15 cellular contexts compared by ENCODE assay signal in the genomic region with DNA sequence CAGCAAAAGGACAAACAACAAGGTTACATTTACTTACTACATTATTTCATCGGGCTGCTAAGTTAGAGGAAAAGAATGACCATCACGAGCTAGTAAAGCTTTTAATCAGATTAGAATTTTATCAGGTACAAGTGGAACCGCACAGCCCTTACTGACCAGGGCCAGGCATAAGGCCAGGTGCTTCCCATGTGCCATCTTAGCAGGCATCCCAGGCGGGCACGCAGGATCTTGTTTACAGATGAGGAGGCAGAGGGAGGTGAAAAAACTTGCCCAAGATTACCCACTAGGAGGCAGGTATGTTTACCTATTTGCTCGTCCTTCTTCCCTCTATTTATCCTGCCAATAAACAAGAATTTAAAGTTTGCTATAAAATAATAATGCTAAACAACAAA. TPM values are rescaled to one million over a fixed set of nuclear protein-coding genes. Genes with fewer than 3 reads are reported as not detected.
DNase-seq lines count a peak whose midpoint lies in the region; ATAC-seq and TF ChIP-seq lines count a peak whose summit lies in the region.
"Had no signal": no experiment of that assay in that cellular context is flagged by ENCODE, and none has a peak within 500 bp of the region (broad histone marks: within the 10 kb centered on the region; RNA-seq: fewer than 3 reads in every experiment).

No MANE protein-coding gene starts in this region.

- peaks cover 60 to 72% of the 10 kb centered on the region in 2 donors for H3K36me3 Mint-ChIP-seq in CD4-positive, alpha-beta memory T cell
- H3K36me3 Mint-ChIP-seq in activated CD4-positive, alpha-beta memory T cell treated with anti-CD3 and anti-CD28 coated beads, Interleukin-2, amount 10 ng/mL, durations not matched to agents 7 days and 5 days (ENCODE audit: low read depth) = peaks cover 88% of the 10 kb centered on the region
- H3K36me3 Mint-ChIP-seq in natural killer cell treated with Interleukin-12 subunit alpha and Interleukin-12 subunit beta and Interleukin-15 and Interleukin-18, amount 100 ng/mL, for 72 hours = peaks cover 22% of the 10 kb centered on the region

- H3F3A ChIP-seq in GM23248 (ENCODE audit: insufficient read depth) = no peaks in the 10 kb centered on the region

- no peak overlapping the region for H2AFZ ChIP-seq in GM23248

- DNase-seq in CD4-positive, alpha-beta memory T cell = no peak
- no peak for DNase-seq in activated CD4-positive, alpha-beta memory T cell treated with anti-CD3 and anti-CD28 coated beads, Interleukin-2, amount 10 ng/mL, durations not matched to agents 7 days and 5 days
- no peak for DNase-seq in natural killer cell treated with Interleukin-12 subunit alpha and Interleukin-12 subunit beta and Interleukin-15 and Interleukin-18, amount 100 ng/mL, for 72 hours (ENCODE audit: low spot score)
- no peak for DNase-seq in GM23248
- DNase-seq in activated naive CD4-positive, alpha-beta T cell (lab: John Stamatoyannopoulos, UW) = no peak
- DNase-seq: activated naive CD4-positive, alpha-beta T cell treated with anti-CD3 and anti-CD28 coated beads, Interleukin-2, amount 50 U/mL, for 16 hours; DMS53; heart right ventricle; PC-3; sigmoid colon had no signal

- no peaks in the 10 kb centered on the region for H3K27me3 Mint-ChIP-seq in CD4-positive, alpha-beta memory T cell
- H3K27me3 Mint-ChIP-seq in activated CD4-positive, alpha-beta memory T cell treated with anti-CD3 and anti-CD28 coated beads, Interleukin-2, amount 10 ng/mL, durations not matched to agents 7 days and 5 days = no peaks in the 10 kb centered on the region
- H3K27me3 Mint-ChIP-seq in natural killer cell treated with Interleukin-12 subunit alpha and Interleukin-12 subunit beta and Interleukin-15 and Interleukin-18, amount 100 ng/mL, for 72 hours = no peaks in the 10 kb centered on the region
- H3K27me3 Mint-ChIP-seq: dendritic cell treated with granulocyte-macrophage colony-stimulating factor and Interleukin-4, amounts not matched to agents 40 ng/mL and 50 ng/mL, for 4 days had no signal

- H3K9me2 ChIP-seq in GM23248 (ENCODE audit: insufficient read depth) = no peaks in the 10 kb centered on the region

- H3K4me3 Mint-ChIP-seq in CD4-positive, alpha-beta memory T cell = peak overlapping the region in 7 of 8 donors; percentile 45 to 80 (median 63)
- no peak overlapping the region for H3K4me3 Mint-ChIP-seq in activated CD4-positive, alpha-beta memory T cell treated with anti-CD3 and anti-CD28 coated beads, Interleukin-2, amount 10 ng/mL, durations not matched to agents 7 days and 5 days
- no peak overlapping the region for H3K4me3 Mint-ChIP-seq in natural killer cell treated with Interleukin-12 subunit alpha and Interleukin-12 subunit beta and Interleukin-15 and Interleukin-18, amount 100 ng/mL, for 72 hours
- H3K4me3 Mint-ChIP-seq: dendritic cell treated with granulocyte-macrophage colony-stimulating factor and Interleukin-4, amounts not matched to agents 40 ng/mL and 50 ng/mL, for 4 days; mesothelial cell of epicardium had no signal

- peak overlapping the region; percentile 3 for H3K27ac ChIP-seq in CD4-positive, alpha-beta memory T cell (ENCODE audit: low read depth, low read length)
- H3K27ac ChIP-seq in mucosa of rectum (ENCODE audit: low read depth in 2 of 2, low read length in 2 of 2) (peak overlapping the region; percentile 77 to 79), GM23248 (no peak overlapping the region)

- ATAC-seq in SK-N-SH treated with all-trans-retinoic acid at 6 μM for 48 hours = no peak
- no peak for ATAC-seq in natural killer cell treated with Interleukin-12 subunit alpha and Interleukin-12 subunit beta and Interleukin-15 and Interleukin-18, amount 100 ng/mL, for 72 hours
- ATAC-seq: PC-3 had no signal

- peaks cover 99% of the 10 kb centered on the region for H3K4me1 ChIP-seq in CD4-positive, alpha-beta memory T cell (ENCODE audit: insufficient read depth, low read length)
- peaks cover 41 to 55% of the 10 kb centered on the region in 2 donors for H3K4me1 ChIP-seq in mucosa of rectum (ENCODE audit: control insufficient read depth in 2 of 2, insufficient read depth in 2 of 2, low read length in 2 of 2)
- 0 out of 2 replicates have a peak, but pooled peaks cover 3% of the 10 kb centered on the region for H3K4me1 ChIP-seq in GM23248 (ENCODE audit: insufficient read depth)

- peaks cover 86 to 99% (median 93%) of the 10 kb centered on the region in 4 donors for H3K4me1 Mint-ChIP-seq in CD4-positive, alpha-beta memory T cell
- peaks cover 94% of the 10 kb centered on the region for H3K4me1 Mint-ChIP-seq in activated CD4-positive, alpha-beta memory T cell treated with anti-CD3 and anti-CD28 coated beads, Interleukin-2, amount 10 ng/mL, durations not matched to agents 7 days and 5 days
- peaks cover 67 to 85% of the 10 kb centered on the region in 2 donors for H3K4me1 Mint-ChIP-seq in natural killer cell treated with Interleukin-12 subunit alpha and Interleukin-12 subunit beta and Interleukin-15 and Interleukin-18, amount 100 ng/mL, for 72 hours (ENCODE audit: low read depth in 2 of 2)

- peak; percentile 22; the same call in 1 of the 3 replicates for TF ChIP-seq CTCF in GM12872 (IDR thresholded peaks at IDR 0.05; ENCODE audit: insufficient read depth, low read depth, low read length)

- peak overlapping the region; percentile 81 to 96 (median 88) for H3K27ac Mint-ChIP-seq in CD4-positive, alpha-beta memory T cell
- peak overlapping the region; percentile 67 for H3K27ac Mint-ChIP-seq in activated CD4-positive, alpha-beta memory T cell treated with anti-CD3 and anti-CD28 coated beads, Interleukin-2, amount 10 ng/mL, durations not matched to agents 7 days and 5 days
- peak overlapping the region in 1 of 2 donors; percentile 29 for H3K27ac Mint-ChIP-seq in natural killer cell treated with Interleukin-12 subunit alpha and Interleukin-12 subunit beta and Interleukin-15 and Interleukin-18, amount 100 ng/mL, for 72 hours
- H3K27ac Mint-ChIP-seq: dendritic cell treated with granulocyte-macrophage colony-stimulating factor and Interleukin-4, amounts not matched to agents 40 ng/mL and 50 ng/mL, for 4 days had no signal

- no peaks in the 10 kb centered on the region for H3K27me3 ChIP-seq in CD4-positive, alpha-beta memory T cell (ENCODE audit: insufficient read depth, low read length)
- no peaks in the 10 kb centered on the region for H3K27me3 ChIP-seq in mucosa of rectum (ENCODE audit: control insufficient read depth in 2 of 2, insufficient read depth in 2 of 2, low read length in 2 of 2)
- no peaks in the 10 kb centered on the region for H3K27me3 ChIP-seq in GM23248 (replicated peaks; ENCODE audit: insufficient read depth)
- H3K27me3 ChIP-seq: heart right ventricle, sigmoid colon had no signal

- H3K79me2 ChIP-seq in GM23248 (ENCODE audit: insufficient read depth) = peaks cover 96% of the 10 kb centered on the region

- POLR2A ChIA-PET in CD4-positive, alpha-beta memory T cell (lab: Charles Lee; ENCODE audit: partially characterized antibody) = interaction anchor here (0.9 to 5.3 kb wide), 12 partner anchors 8 to 299 kb away, joined by 3 to 58 read pairs (median 9); partner anchors contain the start of gene EZR
- POLR2A ChIA-PET in activated CD4-positive, alpha-beta memory T cell treated with anti-CD3 and anti-CD28 coated beads, Interleukin-2, amount 10 ng/mL, durations not matched to agents 7 days and 5 days (lab: Charles Lee) = interaction anchor here (0.8 to 3.1 kb wide), 5 partner anchors 8 to 191 kb away, joined by 3 to 19 read pairs (median 4); partner anchors contain the start of gene RSPH3

- intact Hi-C loops in CD4-positive, alpha-beta memory T cell (cut with micrococcal nuclease) = no loop called here

- peaks cover 0 to 2% (median 0%) of the 10 kb centered on the region in 8 donors for H3K9me3 Mint-ChIP-seq in CD4-positive, alpha-beta memory T cell
- no peaks in the 10 kb centered on the region for H3K9me3 Mint-ChIP-seq in activated CD4-positive, alpha-beta memory T cell treated with anti-CD3 and anti-CD28 coated beads, Interleukin-2, amount 10 ng/mL, durations not matched to agents 7 days and 5 days
- H3K9me3 Mint-ChIP-seq in natural killer cell treated with Interleukin-12 subunit alpha and Interleukin-12 subunit beta and Interleukin-15 and Interleukin-18, amount 100 ng/mL, for 72 hours = no peaks in the 10 kb centered on the region
- H3K9me3 Mint-ChIP-seq: dendritic cell treated with granulocyte-macrophage colony-stimulating factor and Interleukin-4, amounts not matched to agents 40 ng/mL and 50 ng/mL, for 4 days; mesothelial cell of epicardium had no signal

- in situ Hi-C loops in GM23248 (cut with MboI) = no loop called here

- no peaks in the 10 kb centered on the region for H4K20me1 ChIP-seq in GM23248 (ENCODE audit: insufficient read depth)

- peaks cover 17% of the 10 kb centered on the region for H3K36me3 ChIP-seq in CD4-positive, alpha-beta memory T cell (ENCODE audit: insufficient read depth, low read length)
- peaks cover 13 to 21% of the 10 kb centered on the region in 2 donors for H3K36me3 ChIP-seq in mucosa of rectum (ENCODE audit: control insufficient read depth in 2 of 2, insufficient read depth in 2 of 2, low read length in 2 of 2)
- 0 out of 2 replicates have a peak, but pooled peaks cover 4% of the 10 kb centered on the region for H3K36me3 ChIP-seq in GM23248 (ENCODE audit: low read depth)

- CTCF ChIA-PET in CD4-positive, alpha-beta memory T cell (lab: Charles Lee; ENCODE audit: partially characterized antibody) = interaction anchor here (1.1 to 2.0 kb wide), 6 partner anchors 12 to 164 kb away, joined by 3 to 7 read pairs (median 3); no protein-coding TSS in a partner anchor
- CTCF ChIA-PET in activated CD4-positive, alpha-beta memory T cell treated with anti-CD3 and anti-CD28 coated beads, Interleukin-2, amount 10 ng/mL, durations not matched to agents 7 days and 5 days (lab: Charles Lee) = interaction anchor here (1.8 kb wide), 1 partner anchor 61 kb away, joined by 5 read pairs; no protein-coding TSS in a partner anchor

- no peak overlapping the region for H3K9ac ChIP-seq in mucosa of rectum (ENCODE audit: low read depth in 1 of 2, low read length in 2 of 2)
- no peak overlapping the region for H3K9ac ChIP-seq in GM23248

- H3K4me3 ChIP-seq in CD4-positive, alpha-beta memory T cell (ENCODE audit: low read length in 2 of 2) = no peak overlapping the region
- no peak overlapping the region for H3K4me3 ChIP-seq in mucosa of rectum (ENCODE audit: low read length in 2 of 2)
- no peak overlapping the region for H3K4me3 ChIP-seq in GM23248
- H3K4me3 ChIP-seq: heart right ventricle, sigmoid colon had no signal

- 96% methylated on average over 6 of the region's 6 CpGs for WGBS in GM23248 (ENCODE audit: low coverage in 1 of 2, low lambda C conversion rate in 2 of 2, missing lambda C conversion rate in 2 of 2), 2 experiments

- no peaks in the 10 kb centered on the region for H3K9me3 ChIP-seq in CD4-positive, alpha-beta memory T cell (ENCODE audit: control insufficient read depth in 1 of 2, low read length in 2 of 2)
- H3K9me3 ChIP-seq in mucosa of rectum (ENCODE audit: control insufficient read depth in 2 of 2, low read length in 2 of 2) = no peaks in the 10 kb centered on the region
- no peaks in the 10 kb centered on the region for H3K9me3 ChIP-seq in GM23248 (ENCODE audit: low read depth)
- H3K9me3 ChIP-seq: heart right ventricle, sigmoid colon had no signal

- H3K4me2 ChIP-seq in GM23248 (ENCODE audit: unreplicated experiment) = no peak overlapping the region

RNA-seq across cellular contexts. Expression of gene EZR, which starts 10.7 kb away (rescaled TPM):
- 100 to 1,000 TPM; 264 to 277 TPM for total RNA-seq in CD4-positive, alpha-beta memory T cell
- 100 to 1,000 TPM; 260 to 268 TPM for polyA plus RNA-seq in CD4-positive, alpha-beta memory T cell
- total RNA-seq in activated CD4-positive, alpha-beta memory T cell treated with anti-CD3 and anti-CD28 coated beads, Interleukin-2, amount 10 ng/mL, durations not matched to agents 7 days and 5 days = 100 to 1,000 TPM; 225 to 228 TPM
- 100 to 1,000 TPM in 1 of 2 donors, 10 to 100 TPM in 1; 71.0 to 135 TPM for total RNA-seq in natural killer cell treated with Interleukin-12 subunit alpha and Interleukin-12 subunit beta and Interleukin-15 and Interleukin-18, amount 100 ng/mL, for 72 hours
- total RNA-seq in GM23248 (2014; rRNA removed; shearing (Covaris generic)) = 52.4 and 59.4 TPM in 2 replicates
- 65.2 and 66.8 TPM in 2 replicates for polyA plus RNA-seq in GM23248 (2016; fragmentation: Nextera tagmentation; extraction: Ambion mirVana)

Comparison
In these comparisons a context has a peak if more than half of its experiments do, and no peak if none do; other contexts are left out.
1. H3K4me3 Mint-ChIP-seq: peak in CD4-positive, alpha-beta memory T cell (7 of 8); none in activated CD4-positive, alpha-beta memory T cell treated with anti-CD3 and anti-CD28 coated beads, Interleukin-2, amount 10 ng/mL, durations not matched to agents 7 days and 5 days (single experiment) and natural killer cell treated with Interleukin-12 subunit alpha and Interleukin-12 subunit beta and Interleukin-15 and Interleukin-18, amount 100 ng/mL, for 72 hours (single experiment).